Comparison of ENCODE assay signal across 1 cellular context in genomic region chr15:98612490-98613110, GRCh38.
TF ChIP-seq lines count a peak whose summit lies in the region.

No MANE protein-coding gene starts in this region.

TF ChIP-seq in GM23338, 12 proteins besides CTCF, POLR2A, EP300 and RAD21 (continued from another document):
- TF ChIP-seq, protein P1, sequence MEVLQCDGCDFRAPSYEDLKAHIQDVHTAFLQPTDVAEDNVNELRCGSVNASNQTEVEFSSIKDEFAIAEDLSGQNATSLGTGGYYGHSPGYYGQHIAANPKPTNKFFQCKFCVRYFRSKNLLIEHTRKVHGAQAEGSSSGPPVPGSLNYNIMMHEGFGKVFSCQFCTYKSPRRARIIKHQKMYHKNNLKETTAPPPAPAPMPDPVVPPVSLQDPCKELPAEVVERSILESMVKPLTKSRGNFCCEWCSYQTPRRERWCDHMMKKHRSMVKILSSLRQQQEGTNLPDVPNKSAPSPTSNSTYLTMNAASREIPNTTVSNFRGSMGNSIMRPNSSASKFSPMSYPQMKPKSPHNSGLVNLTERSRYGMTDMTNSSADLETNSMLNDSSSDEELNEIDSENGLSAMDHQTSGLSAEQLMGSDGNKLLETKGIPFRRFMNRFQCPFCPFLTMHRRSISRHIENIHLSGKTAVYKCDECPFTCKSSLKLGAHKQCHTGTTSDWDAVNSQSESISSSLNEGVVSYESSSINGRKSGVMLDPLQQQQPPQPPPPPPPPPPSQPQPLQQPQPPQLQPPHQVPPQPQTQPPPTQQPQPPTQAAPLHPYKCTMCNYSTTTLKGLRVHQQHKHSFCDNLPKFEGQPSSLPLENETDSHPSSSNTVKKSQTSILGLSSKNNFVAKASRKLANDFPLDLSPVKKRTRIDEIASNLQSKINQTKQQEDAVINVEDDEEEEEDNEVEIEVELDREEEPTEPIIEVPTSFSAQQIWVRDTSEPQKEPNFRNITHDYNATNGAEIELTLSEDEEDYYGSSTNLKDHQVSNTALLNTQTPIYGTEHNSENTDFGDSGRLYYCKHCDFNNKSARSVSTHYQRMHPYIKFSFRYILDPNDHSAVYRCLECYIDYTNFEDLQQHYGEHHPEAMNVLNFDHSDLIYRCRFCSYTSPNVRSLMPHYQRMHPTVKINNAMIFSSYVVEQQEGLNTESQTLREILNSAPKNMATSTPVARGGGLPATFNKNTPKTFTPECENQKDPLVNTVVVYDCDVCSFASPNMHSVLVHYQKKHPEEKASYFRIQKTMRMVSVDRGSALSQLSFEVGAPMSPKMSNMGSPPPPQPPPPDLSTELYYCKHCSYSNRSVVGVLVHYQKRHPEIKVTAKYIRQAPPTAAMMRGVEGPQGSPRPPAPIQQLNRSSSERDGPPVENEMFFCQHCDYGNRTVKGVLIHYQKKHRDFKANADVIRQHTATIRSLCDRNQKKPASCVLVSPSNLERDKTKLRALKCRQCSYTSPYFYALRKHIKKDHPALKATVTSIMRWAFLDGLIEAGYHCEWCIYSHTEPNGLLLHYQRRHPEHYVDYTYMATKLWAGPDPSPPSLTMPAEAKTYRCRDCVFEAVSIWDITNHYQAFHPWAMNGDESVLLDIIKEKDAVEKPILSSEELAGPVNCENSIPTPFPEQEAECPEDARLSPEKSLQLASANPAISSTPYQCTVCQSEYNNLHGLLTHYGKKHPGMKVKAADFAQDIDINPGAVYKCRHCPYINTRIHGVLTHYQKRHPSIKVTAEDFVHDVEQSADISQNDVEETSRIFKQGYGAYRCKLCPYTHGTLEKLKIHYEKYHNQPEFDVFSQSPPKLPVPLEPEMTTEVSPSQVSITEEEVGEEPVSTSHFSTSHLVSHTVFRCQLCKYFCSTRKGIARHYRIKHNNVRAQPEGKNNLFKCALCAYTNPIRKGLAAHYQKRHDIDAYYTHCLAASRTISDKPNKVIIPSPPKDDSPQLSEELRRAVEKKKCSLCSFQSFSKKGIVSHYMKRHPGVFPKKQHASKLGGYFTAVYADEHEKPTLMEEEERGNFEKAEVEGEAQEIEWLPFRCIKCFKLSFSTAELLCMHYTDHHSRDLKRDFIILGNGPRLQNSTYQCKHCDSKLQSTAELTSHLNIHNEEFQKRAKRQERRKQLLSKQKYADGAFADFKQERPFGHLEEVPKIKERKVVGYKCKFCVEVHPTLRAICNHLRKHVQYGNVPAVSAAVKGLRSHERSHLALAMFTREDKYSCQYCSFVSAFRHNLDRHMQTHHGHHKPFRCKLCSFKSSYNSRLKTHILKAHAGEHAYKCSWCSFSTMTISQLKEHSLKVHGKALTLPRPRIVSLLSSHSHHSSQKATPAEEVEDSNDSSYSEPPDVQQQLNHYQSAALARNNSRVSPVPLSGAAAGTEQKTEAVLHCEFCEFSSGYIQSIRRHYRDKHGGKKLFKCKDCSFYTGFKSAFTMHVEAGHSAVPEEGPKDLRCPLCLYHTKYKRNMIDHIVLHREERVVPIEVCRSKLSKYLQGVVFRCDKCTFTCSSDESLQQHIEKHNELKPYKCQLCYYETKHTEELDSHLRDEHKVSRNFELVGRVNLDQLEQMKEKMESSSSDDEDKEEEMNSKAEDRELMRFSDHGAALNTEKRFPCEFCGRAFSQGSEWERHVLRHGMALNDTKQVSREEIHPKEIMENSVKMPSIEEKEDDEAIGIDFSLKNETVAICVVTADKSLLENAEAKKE (CRISPR knock-in tag; IDR thresholded peaks at IDR 0.05), result no peak
- no peak for TF ChIP-seq STAT1 (IDR thresholded peaks at IDR 0.05; ENCODE audit: unreplicated experiment)
- no peak for TF ChIP-seq EZH2 (IDR thresholded peaks at IDR 0.05; ENCODE audit: low read depth, unreplicated experiment)
- TF ChIP-seq ETS1 (IDR thresholded peaks at IDR 0.05), result no peak
- no peak for TF ChIP-seq ZNF114 (CRISPR knock-in tag; IDR thresholded peaks at IDR 0.05)
- TF ChIP-seq JUNB (IDR thresholded peaks at IDR 0.05; ENCODE audit: unreplicated experiment), result no peak
- TF ChIP-seq CREB1 (CRISPR knock-in tag; IDR thresholded peaks at IDR 0.05; ENCODE audit: low read depth), result no peak
- no peak for TF ChIP-seq POLR2AphosphoS5 (IDR thresholded peaks at IDR 0.05; ENCODE audit: low read depth)
- TF ChIP-seq EZH2phosphoT487 (IDR thresholded peaks at IDR 0.05; ENCODE audit: unreplicated experiment), result no peak
- TF ChIP-seq, protein P2, sequence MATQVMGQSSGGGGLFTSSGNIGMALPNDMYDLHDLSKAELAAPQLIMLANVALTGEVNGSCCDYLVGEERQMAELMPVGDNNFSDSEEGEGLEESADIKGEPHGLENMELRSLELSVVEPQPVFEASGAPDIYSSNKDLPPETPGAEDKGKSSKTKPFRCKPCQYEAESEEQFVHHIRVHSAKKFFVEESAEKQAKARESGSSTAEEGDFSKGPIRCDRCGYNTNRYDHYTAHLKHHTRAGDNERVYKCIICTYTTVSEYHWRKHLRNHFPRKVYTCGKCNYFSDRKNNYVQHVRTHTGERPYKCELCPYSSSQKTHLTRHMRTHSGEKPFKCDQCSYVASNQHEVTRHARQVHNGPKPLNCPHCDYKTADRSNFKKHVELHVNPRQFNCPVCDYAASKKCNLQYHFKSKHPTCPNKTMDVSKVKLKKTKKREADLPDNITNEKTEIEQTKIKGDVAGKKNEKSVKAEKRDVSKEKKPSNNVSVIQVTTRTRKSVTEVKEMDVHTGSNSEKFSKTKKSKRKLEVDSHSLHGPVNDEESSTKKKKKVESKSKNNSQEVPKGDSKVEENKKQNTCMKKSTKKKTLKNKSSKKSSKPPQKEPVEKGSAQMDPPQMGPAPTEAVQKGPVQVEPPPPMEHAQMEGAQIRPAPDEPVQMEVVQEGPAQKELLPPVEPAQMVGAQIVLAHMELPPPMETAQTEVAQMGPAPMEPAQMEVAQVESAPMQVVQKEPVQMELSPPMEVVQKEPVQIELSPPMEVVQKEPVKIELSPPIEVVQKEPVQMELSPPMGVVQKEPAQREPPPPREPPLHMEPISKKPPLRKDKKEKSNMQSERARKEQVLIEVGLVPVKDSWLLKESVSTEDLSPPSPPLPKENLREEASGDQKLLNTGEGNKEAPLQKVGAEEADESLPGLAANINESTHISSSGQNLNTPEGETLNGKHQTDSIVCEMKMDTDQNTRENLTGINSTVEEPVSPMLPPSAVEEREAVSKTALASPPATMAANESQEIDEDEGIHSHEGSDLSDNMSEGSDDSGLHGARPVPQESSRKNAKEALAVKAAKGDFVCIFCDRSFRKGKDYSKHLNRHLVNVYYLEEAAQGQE (IDR thresholded peaks at IDR 0.05; ENCODE audit: unreplicated experiment), result no peak
TF ChIP-seq in GM23338: peak in this region for 0.
